In the genomic region with DNA sequence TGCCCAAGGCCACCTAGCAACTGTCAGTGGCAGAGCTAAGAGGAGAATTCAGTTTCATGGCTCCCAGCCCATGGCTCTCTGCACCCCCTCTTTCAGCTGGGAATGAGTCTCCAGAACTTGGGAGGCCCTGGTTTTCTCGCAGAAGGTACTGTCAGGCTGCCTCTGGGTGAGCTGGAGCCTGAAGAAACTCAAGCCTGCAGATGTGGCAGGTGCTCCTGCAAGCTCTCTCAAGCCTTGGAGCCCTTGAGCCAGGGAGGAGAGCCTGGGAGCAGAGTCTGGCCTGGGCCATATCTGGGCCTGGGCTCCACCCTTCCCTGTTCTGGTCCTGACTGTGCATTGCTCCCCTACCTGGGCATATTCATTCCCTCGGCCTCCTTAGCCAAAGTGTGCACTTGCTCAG, we compare ENCODE assay signal across 20 cellular contexts.
DNase-seq lines count a peak whose midpoint lies in the region; ATAC-seq and TF ChIP-seq lines count a peak whose summit lies in the region.
"Had no signal": no experiment of that assay in that cellular context is flagged by ENCODE, and none has a peak within 500 bp of the region (broad histone marks: within the 10 kb centered on the region; RNA-seq: fewer than 3 reads in every experiment).

No MANE protein-coding gene starts in this region.

- no peaks in the 10 kb centered on the region for H3K36me3 ChIP-seq in left ventricle myocardium inferior
- H3K36me3 ChIP-seq in upper lobe of right lung, result no peaks in the 10 kb centered on the region
- no peaks in the 10 kb centered on the region for H3K36me3 ChIP-seq in GM23338 (ENCODE audit: insufficient read depth)
- H3K36me3 ChIP-seq: MG63 had no signal

- no peaks in the 10 kb centered on the region for H3F3A ChIP-seq in GM23338 (replicated peaks; ENCODE audit: low read depth)

- H3K4me1 ChIP-seq in left ventricle myocardium inferior (peaks cover under 1% of the 10 kb centered on the region), upper lobe of right lung (no peaks in the 10 kb centered on the region), GM23338 (ENCODE audit: insufficient read depth) (no peaks in the 10 kb centered on the region)
- H3K4me1 ChIP-seq: A549 had no signal

- no peaks in the 10 kb centered on the region for H3K79me2 ChIP-seq in GM23338 (replicated peaks; ENCODE audit: insufficient read depth)

- H3K9me3 ChIP-seq in left ventricle myocardium inferior (replicated peaks), result no peaks in the 10 kb centered on the region
- H3K9me3 ChIP-seq in upper lobe of right lung, result no peaks in the 10 kb centered on the region
- H3K9me3 ChIP-seq: A549, MG63 had no signal

- H3K4me2 ChIP-seq in GM23338, result no peak overlapping the region
- H3K4me2 ChIP-seq: A549 had no signal

- intact Hi-C loops in cardiac septum (cut with DNase I), result no loop called here
- intact Hi-C loops in left ventricle myocardium inferior (cut with micrococcal nuclease), result no loop called here
- intact Hi-C loops in posterior vena cava (cut with DNase I), result no loop called here
- intact Hi-C loops in upper lobe of right lung (cut with DNase I), result no loop called here

- no peak overlapping the region for H3K4me3 Mint-ChIP-seq in GM23338
- H3K4me3 Mint-ChIP-seq: CD4-positive, alpha-beta memory T cell had no signal

- H3K27ac Mint-ChIP-seq in GM23338, result no peak overlapping the region
- H3K27ac Mint-ChIP-seq: CD4-positive, alpha-beta memory T cell had no signal

- H3K36me3 Mint-ChIP-seq in GM23338 (ENCODE audit: low read depth), result no peaks in the 10 kb centered on the region
- H3K36me3 Mint-ChIP-seq: CD4-positive, alpha-beta memory T cell had no signal

- no peaks in the 10 kb centered on the region for H3K27me3 Mint-ChIP-seq in GM23338 (ENCODE audit: insufficient read depth, low read depth, poor library complexity)
- H3K27me3 Mint-ChIP-seq: CD4-positive, alpha-beta memory T cell had no signal

- no peak for TF ChIP-seq CTCF in left ventricle myocardium inferior (IDR thresholded peaks at IDR 0.05; ENCODE audit: borderline replicate concordance)
- TF ChIP-seq CTCF in upper lobe of right lung (IDR thresholded peaks at IDR 0.05), result no peak
- no peak for TF ChIP-seq CTCF in GM23338 (conservative IDR thresholded peaks at IDR 0.05; ENCODE audit: low read depth in 2 of 2)

- peak; percentile 51 for DNase-seq in cardiac septum (ENCODE audit: low spot score)
- DNase-seq in left ventricle myocardium inferior, result no peak
- DNase-seq in left lobe of liver (ENCODE audit: low spot score), result no peak
- peak; percentile 43 for DNase-seq in posterior vena cava (ENCODE audit: low spot score)
- DNase-seq in upper lobe of right lung, result peak; percentile 36
- no peak for DNase-seq in SHP77 treated with DMSO at 0.1 percent for 48 hours (lab: John Stamatoyannopoulos, UW)
- no peak for DNase-seq in GM23338 (ENCODE audit: low spot score)
- DNase-seq: C1 segment of cervical spinal cord; CD4-positive, alpha-beta memory T cell; COR-L47; GDM1; IMR-90; KG1; MG63; NCI-H2029; NCI-H446 treated with DMSO at 0.1 percent for 48 hours; NCI-H526 had no signal

- H3K27me3 ChIP-seq in left ventricle myocardium inferior (ENCODE audit: low read depth) (peaks cover 54% of the 10 kb centered on the region), upper lobe of right lung (no peaks in the 10 kb centered on the region), GM23338 (ENCODE audit: insufficient read depth) (no peaks in the 10 kb centered on the region)
- H3K27me3 ChIP-seq: MG63 had no signal

- H3K9me2 ChIP-seq in GM23338 (ENCODE audit: insufficient read depth), result no peaks in the 10 kb centered on the region

- H4K20me1 ChIP-seq in GM23338 (replicated peaks; ENCODE audit: insufficient read depth), result no peaks in the 10 kb centered on the region

- H3K27ac ChIP-seq in left ventricle myocardium inferior (replicated peaks), result no peak overlapping the region
- H3K27ac ChIP-seq in upper lobe of right lung, result no peak overlapping the region
- no peak overlapping the region for H3K27ac ChIP-seq in GM23338 (ENCODE audit: low read depth)
- H3K27ac ChIP-seq: A549 had no signal

- ATAC-seq in left lobe of liver (peak; percentile 17), upper lobe of right lung (no peak), GM23338 (no peak)
- ATAC-seq: GM12878, HCT116 had no signal

- no peaks in the 10 kb centered on the region for H3K9me3 Mint-ChIP-seq in GM23338
- H3K9me3 Mint-ChIP-seq: CD4-positive, alpha-beta memory T cell had no signal

- H3K4me3 ChIP-seq in left ventricle myocardium inferior (no peak overlapping the region), upper lobe of right lung (no peak overlapping the region), GM23338 (no peak overlapping the region)
- H3K4me3 ChIP-seq: A549, GM12878, MG63 had no signal

- H3K4me1 Mint-ChIP-seq in GM23338, result no peaks in the 10 kb centered on the region
- H3K4me1 Mint-ChIP-seq: CD4-positive, alpha-beta memory T cell had no signal

- H2AFZ ChIP-seq in GM23338, result no peak overlapping the region

TF ChIP-seq in GM23338, 12 proteins besides CTCF, POLR2A, EP300 and RAD21 (continues in another document):
- TF ChIP-seq, protein P1, sequence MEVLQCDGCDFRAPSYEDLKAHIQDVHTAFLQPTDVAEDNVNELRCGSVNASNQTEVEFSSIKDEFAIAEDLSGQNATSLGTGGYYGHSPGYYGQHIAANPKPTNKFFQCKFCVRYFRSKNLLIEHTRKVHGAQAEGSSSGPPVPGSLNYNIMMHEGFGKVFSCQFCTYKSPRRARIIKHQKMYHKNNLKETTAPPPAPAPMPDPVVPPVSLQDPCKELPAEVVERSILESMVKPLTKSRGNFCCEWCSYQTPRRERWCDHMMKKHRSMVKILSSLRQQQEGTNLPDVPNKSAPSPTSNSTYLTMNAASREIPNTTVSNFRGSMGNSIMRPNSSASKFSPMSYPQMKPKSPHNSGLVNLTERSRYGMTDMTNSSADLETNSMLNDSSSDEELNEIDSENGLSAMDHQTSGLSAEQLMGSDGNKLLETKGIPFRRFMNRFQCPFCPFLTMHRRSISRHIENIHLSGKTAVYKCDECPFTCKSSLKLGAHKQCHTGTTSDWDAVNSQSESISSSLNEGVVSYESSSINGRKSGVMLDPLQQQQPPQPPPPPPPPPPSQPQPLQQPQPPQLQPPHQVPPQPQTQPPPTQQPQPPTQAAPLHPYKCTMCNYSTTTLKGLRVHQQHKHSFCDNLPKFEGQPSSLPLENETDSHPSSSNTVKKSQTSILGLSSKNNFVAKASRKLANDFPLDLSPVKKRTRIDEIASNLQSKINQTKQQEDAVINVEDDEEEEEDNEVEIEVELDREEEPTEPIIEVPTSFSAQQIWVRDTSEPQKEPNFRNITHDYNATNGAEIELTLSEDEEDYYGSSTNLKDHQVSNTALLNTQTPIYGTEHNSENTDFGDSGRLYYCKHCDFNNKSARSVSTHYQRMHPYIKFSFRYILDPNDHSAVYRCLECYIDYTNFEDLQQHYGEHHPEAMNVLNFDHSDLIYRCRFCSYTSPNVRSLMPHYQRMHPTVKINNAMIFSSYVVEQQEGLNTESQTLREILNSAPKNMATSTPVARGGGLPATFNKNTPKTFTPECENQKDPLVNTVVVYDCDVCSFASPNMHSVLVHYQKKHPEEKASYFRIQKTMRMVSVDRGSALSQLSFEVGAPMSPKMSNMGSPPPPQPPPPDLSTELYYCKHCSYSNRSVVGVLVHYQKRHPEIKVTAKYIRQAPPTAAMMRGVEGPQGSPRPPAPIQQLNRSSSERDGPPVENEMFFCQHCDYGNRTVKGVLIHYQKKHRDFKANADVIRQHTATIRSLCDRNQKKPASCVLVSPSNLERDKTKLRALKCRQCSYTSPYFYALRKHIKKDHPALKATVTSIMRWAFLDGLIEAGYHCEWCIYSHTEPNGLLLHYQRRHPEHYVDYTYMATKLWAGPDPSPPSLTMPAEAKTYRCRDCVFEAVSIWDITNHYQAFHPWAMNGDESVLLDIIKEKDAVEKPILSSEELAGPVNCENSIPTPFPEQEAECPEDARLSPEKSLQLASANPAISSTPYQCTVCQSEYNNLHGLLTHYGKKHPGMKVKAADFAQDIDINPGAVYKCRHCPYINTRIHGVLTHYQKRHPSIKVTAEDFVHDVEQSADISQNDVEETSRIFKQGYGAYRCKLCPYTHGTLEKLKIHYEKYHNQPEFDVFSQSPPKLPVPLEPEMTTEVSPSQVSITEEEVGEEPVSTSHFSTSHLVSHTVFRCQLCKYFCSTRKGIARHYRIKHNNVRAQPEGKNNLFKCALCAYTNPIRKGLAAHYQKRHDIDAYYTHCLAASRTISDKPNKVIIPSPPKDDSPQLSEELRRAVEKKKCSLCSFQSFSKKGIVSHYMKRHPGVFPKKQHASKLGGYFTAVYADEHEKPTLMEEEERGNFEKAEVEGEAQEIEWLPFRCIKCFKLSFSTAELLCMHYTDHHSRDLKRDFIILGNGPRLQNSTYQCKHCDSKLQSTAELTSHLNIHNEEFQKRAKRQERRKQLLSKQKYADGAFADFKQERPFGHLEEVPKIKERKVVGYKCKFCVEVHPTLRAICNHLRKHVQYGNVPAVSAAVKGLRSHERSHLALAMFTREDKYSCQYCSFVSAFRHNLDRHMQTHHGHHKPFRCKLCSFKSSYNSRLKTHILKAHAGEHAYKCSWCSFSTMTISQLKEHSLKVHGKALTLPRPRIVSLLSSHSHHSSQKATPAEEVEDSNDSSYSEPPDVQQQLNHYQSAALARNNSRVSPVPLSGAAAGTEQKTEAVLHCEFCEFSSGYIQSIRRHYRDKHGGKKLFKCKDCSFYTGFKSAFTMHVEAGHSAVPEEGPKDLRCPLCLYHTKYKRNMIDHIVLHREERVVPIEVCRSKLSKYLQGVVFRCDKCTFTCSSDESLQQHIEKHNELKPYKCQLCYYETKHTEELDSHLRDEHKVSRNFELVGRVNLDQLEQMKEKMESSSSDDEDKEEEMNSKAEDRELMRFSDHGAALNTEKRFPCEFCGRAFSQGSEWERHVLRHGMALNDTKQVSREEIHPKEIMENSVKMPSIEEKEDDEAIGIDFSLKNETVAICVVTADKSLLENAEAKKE (CRISPR knock-in tag; IDR thresholded peaks at IDR 0.05), result no peak
- TF ChIP-seq EZH2 (IDR thresholded peaks at IDR 0.05; ENCODE audit: low read depth, unreplicated experiment), result no peak
- no peak for TF ChIP-seq JUNB (IDR thresholded peaks at IDR 0.05; ENCODE audit: unreplicated experiment)
- TF ChIP-seq STAT1 (IDR thresholded peaks at IDR 0.05; ENCODE audit: unreplicated experiment), result no peak
- no peak for TF ChIP-seq ZNF331 (CRISPR knock-in tag; IDR thresholded peaks at IDR 0.05; ENCODE audit: low read depth)
- TF ChIP-seq POLR2AphosphoS5 (IDR thresholded peaks at IDR 0.05; ENCODE audit: low read depth), result no peak
- TF ChIP-seq EZH2phosphoT487 (IDR thresholded peaks at IDR 0.05; ENCODE audit: unreplicated experiment), result no peak
- TF ChIP-seq ZNF114 (CRISPR knock-in tag; IDR thresholded peaks at IDR 0.05), result no peak
- TF ChIP-seq NANOG (IDR thresholded peaks at IDR 0.05; ENCODE audit: borderline replicate concordance), result no peak
- no peak for TF ChIP-seq CREB1 (CRISPR knock-in tag; IDR thresholded peaks at IDR 0.05; ENCODE audit: low read depth)

Comparison
In these comparisons a context has a peak if more than half of its experiments do, and no peak if none do; other contexts are left out.
1. DNase-seq: peak in cardiac septum (single experiment), posterior vena cava (single experiment) and upper lobe of right lung (single experiment); none in left ventricle myocardium inferior (single experiment), left lobe of liver (single experiment), SHP77 treated with DMSO at 0.1 percent for 48 hours (single experiment) and GM23338 (single experiment).